ENCODE assay signal across 2 cellular contexts in the genomic region with DNA sequence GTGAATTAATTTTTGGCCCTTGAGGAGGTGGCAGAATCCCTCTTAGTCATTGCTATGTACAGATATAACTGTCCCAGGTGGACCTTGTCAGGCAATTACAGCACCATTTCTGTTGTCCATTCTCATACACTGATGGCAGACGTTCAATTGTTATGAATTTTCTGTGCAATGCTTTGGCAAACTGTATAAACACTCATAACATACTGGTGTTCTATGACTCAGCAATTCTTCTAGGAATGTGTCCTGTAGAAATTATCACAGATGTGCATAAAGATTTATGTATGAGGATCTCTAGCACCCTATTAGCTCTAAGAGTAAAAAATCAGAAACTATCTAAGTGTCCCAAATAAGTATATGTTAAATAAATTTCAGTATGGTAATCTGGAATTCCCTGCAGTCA.
TF ChIP-seq lines count a peak whose summit lies in the region.

No MANE protein-coding gene starts in this region.

TF ChIP-seq in SK-N-SH treated with all-trans-retinoic acid at 6 μM for 48 hours, 23 proteins besides CTCF, POLR2A, EP300 and RAD21 (continued from another document):
- TF ChIP-seq, protein P1, sequence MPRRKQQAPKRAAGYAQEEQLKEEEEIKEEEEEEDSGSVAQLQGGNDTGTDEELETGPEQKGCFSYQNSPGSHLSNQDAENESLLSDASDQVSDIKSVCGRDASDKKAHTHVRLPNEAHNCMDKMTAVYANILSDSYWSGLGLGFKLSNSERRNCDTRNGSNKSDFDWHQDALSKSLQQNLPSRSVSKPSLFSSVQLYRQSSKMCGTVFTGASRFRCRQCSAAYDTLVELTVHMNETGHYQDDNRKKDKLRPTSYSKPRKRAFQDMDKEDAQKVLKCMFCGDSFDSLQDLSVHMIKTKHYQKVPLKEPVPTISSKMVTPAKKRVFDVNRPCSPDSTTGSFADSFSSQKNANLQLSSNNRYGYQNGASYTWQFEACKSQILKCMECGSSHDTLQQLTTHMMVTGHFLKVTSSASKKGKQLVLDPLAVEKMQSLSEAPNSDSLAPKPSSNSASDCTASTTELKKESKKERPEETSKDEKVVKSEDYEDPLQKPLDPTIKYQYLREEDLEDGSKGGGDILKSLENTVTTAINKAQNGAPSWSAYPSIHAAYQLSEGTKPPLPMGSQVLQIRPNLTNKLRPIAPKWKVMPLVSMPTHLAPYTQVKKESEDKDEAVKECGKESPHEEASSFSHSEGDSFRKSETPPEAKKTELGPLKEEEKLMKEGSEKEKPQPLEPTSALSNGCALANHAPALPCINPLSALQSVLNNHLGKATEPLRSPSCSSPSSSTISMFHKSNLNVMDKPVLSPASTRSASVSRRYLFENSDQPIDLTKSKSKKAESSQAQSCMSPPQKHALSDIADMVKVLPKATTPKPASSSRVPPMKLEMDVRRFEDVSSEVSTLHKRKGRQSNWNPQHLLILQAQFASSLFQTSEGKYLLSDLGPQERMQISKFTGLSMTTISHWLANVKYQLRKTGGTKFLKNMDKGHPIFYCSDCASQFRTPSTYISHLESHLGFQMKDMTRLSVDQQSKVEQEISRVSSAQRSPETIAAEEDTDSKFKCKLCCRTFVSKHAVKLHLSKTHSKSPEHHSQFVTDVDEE (CRISPR knock-in tag; IDR thresholded peaks at IDR 0.05): no peak
- TF ChIP-seq ARNTL (CRISPR knock-in tag; IDR thresholded peaks at IDR 0.05; ENCODE audit: borderline replicate concordance, low read depth) (no peak), GLIS3 (CRISPR knock-in tag; IDR thresholded peaks at IDR 0.05) (no peak), OSR1 (CRISPR knock-in tag; IDR thresholded peaks at IDR 0.05) (no peak), SNAI2 (CRISPR knock-in tag; IDR thresholded peaks at IDR 0.05) (0 out of 2 replicates have a peak, but pooled peaks have one; percentile 31), BACH2 (CRISPR knock-in tag; IDR thresholded peaks at IDR 0.05; ENCODE audit: borderline replicate concordance) (peak; percentile 61; the same call in 1 of the 2 replicates), TCF4 (CRISPR knock-in tag; IDR thresholded peaks at IDR 0.05; ENCODE audit: borderline replicate concordance) (no peak)
- TF ChIP-seq, protein P2, sequence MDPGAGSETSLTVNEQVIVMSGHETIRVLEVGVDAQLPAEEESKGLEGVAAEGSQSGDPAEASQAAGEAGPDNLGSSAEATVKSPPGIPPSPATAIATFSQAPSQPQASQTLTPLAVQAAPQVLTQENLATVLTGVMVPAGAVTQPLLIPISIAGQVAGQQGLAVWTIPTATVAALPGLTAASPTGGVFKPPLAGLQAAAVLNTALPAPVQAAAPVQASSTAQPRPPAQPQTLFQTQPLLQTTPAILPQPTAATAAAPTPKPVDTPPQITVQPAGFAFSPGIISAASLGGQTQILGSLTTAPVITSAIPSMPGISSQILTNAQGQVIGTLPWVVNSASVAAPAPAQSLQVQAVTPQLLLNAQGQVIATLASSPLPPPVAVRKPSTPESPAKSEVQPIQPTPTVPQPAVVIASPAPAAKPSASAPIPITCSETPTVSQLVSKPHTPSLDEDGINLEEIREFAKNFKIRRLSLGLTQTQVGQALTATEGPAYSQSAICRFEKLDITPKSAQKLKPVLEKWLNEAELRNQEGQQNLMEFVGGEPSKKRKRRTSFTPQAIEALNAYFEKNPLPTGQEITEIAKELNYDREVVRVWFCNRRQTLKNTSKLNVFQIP (CRISPR knock-in tag; IDR thresholded peaks at IDR 0.05; ENCODE audit: borderline replicate concordance, low read depth): no peak
- TF ChIP-seq, protein P3, sequence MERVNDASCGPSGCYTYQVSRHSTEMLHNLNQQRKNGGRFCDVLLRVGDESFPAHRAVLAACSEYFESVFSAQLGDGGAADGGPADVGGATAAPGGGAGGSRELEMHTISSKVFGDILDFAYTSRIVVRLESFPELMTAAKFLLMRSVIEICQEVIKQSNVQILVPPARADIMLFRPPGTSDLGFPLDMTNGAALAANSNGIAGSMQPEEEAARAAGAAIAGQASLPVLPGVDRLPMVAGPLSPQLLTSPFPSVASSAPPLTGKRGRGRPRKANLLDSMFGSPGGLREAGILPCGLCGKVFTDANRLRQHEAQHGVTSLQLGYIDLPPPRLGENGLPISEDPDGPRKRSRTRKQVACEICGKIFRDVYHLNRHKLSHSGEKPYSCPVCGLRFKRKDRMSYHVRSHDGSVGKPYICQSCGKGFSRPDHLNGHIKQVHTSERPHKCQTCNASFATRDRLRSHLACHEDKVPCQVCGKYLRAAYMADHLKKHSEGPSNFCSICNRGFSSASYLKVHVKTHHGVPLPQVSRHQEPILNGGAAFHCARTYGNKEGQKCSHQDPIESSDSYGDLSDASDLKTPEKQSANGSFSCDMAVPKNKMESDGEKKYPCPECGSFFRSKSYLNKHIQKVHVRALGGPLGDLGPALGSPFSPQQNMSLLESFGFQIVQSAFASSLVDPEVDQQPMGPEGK (CRISPR knock-in tag; IDR thresholded peaks at IDR 0.05; ENCODE audit: borderline replicate concordance): no peak

TF ChIP-seq in SK-N-SH, 30 proteins besides CTCF, POLR2A, EP300 and RAD21 (continued from another document):
- TF ChIP-seq, protein P4, sequence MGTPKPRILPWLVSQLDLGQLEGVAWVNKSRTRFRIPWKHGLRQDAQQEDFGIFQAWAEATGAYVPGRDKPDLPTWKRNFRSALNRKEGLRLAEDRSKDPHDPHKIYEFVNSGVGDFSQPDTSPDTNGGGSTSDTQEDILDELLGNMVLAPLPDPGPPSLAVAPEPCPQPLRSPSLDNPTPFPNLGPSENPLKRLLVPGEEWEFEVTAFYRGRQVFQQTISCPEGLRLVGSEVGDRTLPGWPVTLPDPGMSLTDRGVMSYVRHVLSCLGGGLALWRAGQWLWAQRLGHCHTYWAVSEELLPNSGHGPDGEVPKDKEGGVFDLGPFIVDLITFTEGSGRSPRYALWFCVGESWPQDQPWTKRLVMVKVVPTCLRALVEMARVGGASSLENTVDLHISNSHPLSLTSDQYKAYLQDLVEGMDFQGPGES (IDR thresholded peaks at IDR 0.05; ENCODE audit: low read depth, low read length): no peak
- no peak for TF ChIP-seq NRF1 (IDR thresholded peaks at IDR 0.05; ENCODE audit: low read depth, low read length)
- TF ChIP-seq NFIC (IDR thresholded peaks at IDR 0.05; ENCODE audit: borderline replicate concordance): no peak
- no peak for TF ChIP-seq MXI1 (IDR thresholded peaks at IDR 0.05; ENCODE audit: low read depth, low read length)
- TF ChIP-seq SMC3 (IDR thresholded peaks at IDR 0.05; ENCODE audit: low read depth, low read length): no peak
- TF ChIP-seq, protein P5, sequence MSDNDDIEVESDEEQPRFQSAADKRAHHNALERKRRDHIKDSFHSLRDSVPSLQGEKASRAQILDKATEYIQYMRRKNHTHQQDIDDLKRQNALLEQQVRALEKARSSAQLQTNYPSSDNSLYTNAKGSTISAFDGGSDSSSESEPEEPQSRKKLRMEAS (IDR thresholded peaks at IDR 0.05; ENCODE audit: low read depth): no peak
- TF ChIP-seq TCF12 (IDR thresholded peaks at IDR 0.05): no peak
- no peak for TF ChIP-seq POLR2AphosphoS5 (IDR thresholded peaks at IDR 0.05; ENCODE audit: low read depth, low read length)
- TF ChIP-seq FOXJ3 (CRISPR knock-in tag; IDR thresholded peaks at IDR 0.05): no peak
- TF ChIP-seq, protein P6, sequence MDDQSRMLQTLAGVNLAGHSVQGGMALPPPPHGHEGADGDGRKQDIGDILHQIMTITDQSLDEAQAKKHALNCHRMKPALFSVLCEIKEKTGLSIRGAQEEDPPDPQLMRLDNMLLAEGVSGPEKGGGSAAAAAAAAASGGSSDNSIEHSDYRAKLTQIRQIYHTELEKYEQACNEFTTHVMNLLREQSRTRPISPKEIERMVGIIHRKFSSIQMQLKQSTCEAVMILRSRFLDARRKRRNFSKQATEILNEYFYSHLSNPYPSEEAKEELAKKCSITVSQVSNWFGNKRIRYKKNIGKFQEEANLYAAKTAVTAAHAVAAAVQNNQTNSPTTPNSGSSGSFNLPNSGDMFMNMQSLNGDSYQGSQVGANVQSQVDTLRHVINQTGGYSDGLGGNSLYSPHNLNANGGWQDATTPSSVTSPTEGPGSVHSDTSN (IDR thresholded peaks at IDR 0.05): no peak
